In the genomic region with DNA sequence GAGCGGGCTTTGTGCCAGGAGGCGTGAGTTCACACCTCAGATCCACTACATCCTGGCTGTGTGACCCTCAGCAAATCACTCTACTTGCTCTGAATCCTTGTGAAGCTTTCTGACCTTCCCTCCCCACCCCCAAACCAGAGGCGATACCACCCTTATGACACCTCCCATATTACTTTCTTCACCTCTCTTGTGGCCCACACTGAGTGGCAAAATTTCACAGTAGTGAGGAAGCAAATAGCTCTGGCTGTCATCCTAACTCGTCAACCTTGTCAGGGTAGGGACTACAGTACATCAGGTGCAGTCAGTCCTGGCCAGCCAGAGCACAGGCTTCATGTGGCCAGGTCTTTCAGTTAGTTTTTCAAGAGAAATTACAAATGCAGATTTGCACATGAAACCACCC, we compare ENCODE assay signal across 25 cellular contexts.
"Had no signal": no experiment of that assay in that cellular context is flagged by ENCODE, and none has a peak within 500 bp of the region (broad histone marks: within the 10 kb centered on the region; RNA-seq: fewer than 3 reads in every experiment).

No MANE protein-coding gene starts in this region.

- H3K4me1 Mint-ChIP-seq: mesothelial cell of epicardium had no signal

- H3K9me3 Mint-ChIP-seq: neural progenitor cell had no signal

- DNase-seq: hypothalamus; islet precursor cell; left ventricle myocardium inferior; mesendoderm; naive B cell; nephron progenitor cell; nucleus accumbens; pancreas; retina; stimulated activated CD4-positive, alpha-beta T cell treated with anti-CD3 and anti-CD28 coated beads, Interleukin-12 subunit alpha, Interleukin-12 subunit beta, amount 100 ng/mL, for 4 hours; stimulated activated CD4-positive, alpha-beta T cell treated with anti-CD3 and anti-CD28 coated beads, Interleukin-15, amount 100 ng/mL, for 24 hours; stimulated activated CD4-positive, alpha-beta T cell treated with anti-CD3 and anti-CD28 coated beads, Interleukin-2, amount 100 ng/mL, for 24 hours; stimulated activated CD4-positive, alpha-beta T cell treated with anti-CD3 and anti-CD28 coated beads, Interleukin-4, amount 100 ng/mL, for 1 hour; stimulated activated naive B cell treated with anti-CD40 and anti-IgM and Interleukin-4, amounts not matched to agents 10 μg/mL and 1 μg/mL and 100 μg/mL, for 72 hours; stimulated activated naive CD8-positive, alpha-beta T cell treated with anti-CD3 and anti-CD28 coated beads, Interleukin-15, Interleukin-2, amounts not matched to agents 100 U/mL and 50 U/mL, for 24 hours; stomach; testis; thyroid gland; transverse colon; upper lobe of left lung; uterus had no signal

- H3K36me3 Mint-ChIP-seq: mesothelial cell of epicardium, naive B cell had no signal

- ATAC-seq: pancreas, right cardiac atrium, sciatic nerve had no signal

- FAIRE-seq: pancreas had no signal

- H3K4me3 Mint-ChIP-seq: mesothelial cell of epicardium; naive B cell; nephron progenitor cell; neural progenitor cell; stimulated activated naive B cell treated with anti-CD40 and anti-IgM and Interleukin-4, amounts not matched to agents 10 μg/mL and 1 μg/mL and 100 μg/mL, for 72 hours had no signal

- H3K27ac Mint-ChIP-seq: mesothelial cell of epicardium; naive B cell; nephron progenitor cell; neural progenitor cell; stimulated activated naive B cell treated with anti-CD40 and anti-IgM and Interleukin-4, amounts not matched to agents 10 μg/mL and 1 μg/mL and 100 μg/mL, for 72 hours had no signal
